ENCODE assay signal across 19 cellular contexts in genomic region chr4:141238196-141238595, GRCh38. TPM values are rescaled to one million over a fixed set of nuclear protein-coding genes. Genes with fewer than 3 reads are reported as not detected.
DNase-seq lines count a peak whose midpoint lies in the region; ATAC-seq, FAIRE-seq and TF ChIP-seq lines count a peak whose summit lies in the region.
"Had no signal": no experiment of that assay in that cellular context is flagged by ENCODE, and none has a peak within 500 bp of the region (broad histone marks: within the 10 kb centered on the region; RNA-seq: fewer than 3 reads in every experiment).

No MANE protein-coding gene starts in this region.

- H2AFZ ChIP-seq in astrocyte (ENCODE audit: low read depth, low read length) = no peak overlapping the region

- peak overlapping the region; percentile 71 for H3K27ac Mint-ChIP-seq in HFFc6
- no peak overlapping the region for H3K27ac Mint-ChIP-seq in astrocyte (ENCODE audit: unreplicated experiment)
- H3K27ac Mint-ChIP-seq in nephron progenitor cell = no peak overlapping the region
- H3K27ac Mint-ChIP-seq: CD14-positive monocyte; CD8-positive, alpha-beta T cell; H9 had no signal

- H3K79me2 ChIP-seq in astrocyte (ENCODE audit: insufficient read depth, low read length) = no peaks in the 10 kb centered on the region

- H3K9me3 Mint-ChIP-seq in HFFc6 (no peaks in the 10 kb centered on the region), astrocyte (ENCODE audit: unreplicated experiment) (no peaks in the 10 kb centered on the region), nephron progenitor cell (no peaks in the 10 kb centered on the region)
- H3K9me3 Mint-ChIP-seq: CD14-positive monocyte; CD8-positive, alpha-beta T cell; H9 had no signal

- TF ChIP-seq CTCF in HFFc6 (IDR thresholded peaks at IDR 0.05) (no peak), astrocyte (IDR thresholded peaks at IDR 0.05; ENCODE audit: insufficient read depth, low read depth, low read length) (no peak), foreskin keratinocyte (conservative IDR thresholded peaks at IDR 0.05) (no peak), nephron progenitor cell (IDR thresholded peaks at IDR 0.05) (no peak)

- no peak overlapping the region for H3K27ac ChIP-seq in astrocyte (ENCODE audit: low read depth, low read length)
- no peak overlapping the region for H3K27ac ChIP-seq in foreskin keratinocyte

- no peaks in the 10 kb centered on the region for H4K20me1 ChIP-seq in astrocyte (ENCODE audit: insufficient read depth, low read length)

- H3K27me3 ChIP-seq in astrocyte (ENCODE audit: insufficient read depth, low read length) (no peaks in the 10 kb centered on the region), foreskin keratinocyte (no peaks in the 10 kb centered on the region)

- no peak overlapping the region for H3K9ac ChIP-seq in astrocyte (ENCODE audit: low read length)

- peaks cover 45% of the 10 kb centered on the region for H3K4me1 Mint-ChIP-seq in HFFc6 (ENCODE audit: low read depth)
- H3K4me1 Mint-ChIP-seq in astrocyte (ENCODE audit: low read depth, unreplicated experiment) = no peaks in the 10 kb centered on the region
- H3K4me1 Mint-ChIP-seq in nephron progenitor cell = no peaks in the 10 kb centered on the region
- H3K4me1 Mint-ChIP-seq: CD14-positive monocyte, H9 had no signal

- H3K4me1 ChIP-seq in astrocyte (ENCODE audit: insufficient read depth, low read length) = no peaks in the 10 kb centered on the region
- no peaks in the 10 kb centered on the region for H3K4me1 ChIP-seq in foreskin keratinocyte

- H3K36me3 ChIP-seq in astrocyte (ENCODE audit: insufficient read depth, low read length) = peaks cover 20% of the 10 kb centered on the region

- peak; percentile 73 for DNase-seq in EH (ENCODE audit: low read depth)
- DNase-seq in HFFc6 = peak; percentile 74
- DNase-seq in astrocyte (ENCODE audit: low read depth) = peak; percentile 21
- no peak for DNase-seq in foreskin keratinocyte
- no peak for DNase-seq in NCI-H2171 (lab: John Stamatoyannopoulos, UW)
- DNase-seq in SKM-1 treated with dmso at 0.1 percent for 144 hours (lab: John Stamatoyannopoulos, UW; ENCODE audit: unreplicated experiment) = no peak
- no peak for DNase-seq in nephron progenitor cell
- DNase-seq: CD8-positive, alpha-beta T cell; COR-L47; DMS153; DMS79 treated with DMSO at 0.1 percent for 48 hours; GOT3; H9; Karpas-422 had no signal

- H3K36me3 Mint-ChIP-seq in HFFc6 (ENCODE audit: low read depth) (peaks cover 32% of the 10 kb centered on the region), astrocyte (ENCODE audit: low read depth, unreplicated experiment) (peaks cover 5% of the 10 kb centered on the region), nephron progenitor cell (ENCODE audit: low read depth) (peaks cover 17% of the 10 kb centered on the region)

- no peak overlapping the region for H3K4me3 ChIP-seq in astrocyte (ENCODE audit: insufficient read depth, low read depth, low read length)
- H3K4me3 ChIP-seq: GM12878, K562 had no signal

- H3K9me3 ChIP-seq in astrocyte (ENCODE audit: insufficient read depth, low read depth, low read length) = no peaks in the 10 kb centered on the region

- ATAC-seq in foreskin keratinocyte = no peak
- ATAC-seq: CD8-positive, alpha-beta T cell; GM12878; K562 had no signal

- no peaks in the 10 kb centered on the region for H3K27me3 Mint-ChIP-seq in HFFc6 (ENCODE audit: insufficient read depth)
- H3K27me3 Mint-ChIP-seq in astrocyte (ENCODE audit: low read depth, unreplicated experiment) = no peaks in the 10 kb centered on the region
- peaks cover 4% of the 10 kb centered on the region for H3K27me3 Mint-ChIP-seq in nephron progenitor cell (ENCODE audit: low read depth, poor library complexity)

- FAIRE-seq in astrocyte (lab: Jason Lieb, UNC) = peak; percentile 78
- FAIRE-seq: A204.1, D721Med, GM12878, K562 had no signal

- H3K4me2 ChIP-seq in astrocyte (ENCODE audit: low read length) = no peak overlapping the region

- H3K4me3 Mint-ChIP-seq in HFFc6 (no peak overlapping the region; the same call in 1 of the 2 replicates), astrocyte (ENCODE audit: unreplicated experiment) (no peak overlapping the region), nephron progenitor cell (no peak overlapping the region)
- H3K4me3 Mint-ChIP-seq: CD14-positive monocyte; CD8-positive, alpha-beta T cell; H9 had no signal

RNA-seq across cellular contexts. Expression of gene ZNF330, which starts 17.5 kb away (rescaled TPM):
- total RNA-seq in HFFc6 (2021; fragmentation: NEBNext Ultra II Directional; extraction: Animal tissue kit (Norgen Biotek cat#: 25700)) = 10 to 100 TPM; 39.4 to 48.8 (median 42.2) TPM
- total RNA-seq in astrocyte = 28.2 and 32.1 TPM in 2 replicates
- 32.5 and 36.4 TPM in 2 replicates for total RNA-seq in foreskin keratinocyte
- 21.5 and 27.3 TPM in 2 replicates for polyA plus RNA-seq in foreskin keratinocyte

Comparison
In these comparisons a context has a peak if more than half of its experiments do, and no peak if none do; other contexts are left out.
1. DNase-seq: peak in EH (single experiment), HFFc6 (single experiment) and astrocyte (single experiment); none in foreskin keratinocyte (0 of 2), NCI-H2171 (single experiment), SKM-1 treated with dmso at 0.1 percent for 144 hours (single experiment) and nephron progenitor cell (single experiment).